ENCODE assay signal across 1 cellular context in the genomic region with DNA sequence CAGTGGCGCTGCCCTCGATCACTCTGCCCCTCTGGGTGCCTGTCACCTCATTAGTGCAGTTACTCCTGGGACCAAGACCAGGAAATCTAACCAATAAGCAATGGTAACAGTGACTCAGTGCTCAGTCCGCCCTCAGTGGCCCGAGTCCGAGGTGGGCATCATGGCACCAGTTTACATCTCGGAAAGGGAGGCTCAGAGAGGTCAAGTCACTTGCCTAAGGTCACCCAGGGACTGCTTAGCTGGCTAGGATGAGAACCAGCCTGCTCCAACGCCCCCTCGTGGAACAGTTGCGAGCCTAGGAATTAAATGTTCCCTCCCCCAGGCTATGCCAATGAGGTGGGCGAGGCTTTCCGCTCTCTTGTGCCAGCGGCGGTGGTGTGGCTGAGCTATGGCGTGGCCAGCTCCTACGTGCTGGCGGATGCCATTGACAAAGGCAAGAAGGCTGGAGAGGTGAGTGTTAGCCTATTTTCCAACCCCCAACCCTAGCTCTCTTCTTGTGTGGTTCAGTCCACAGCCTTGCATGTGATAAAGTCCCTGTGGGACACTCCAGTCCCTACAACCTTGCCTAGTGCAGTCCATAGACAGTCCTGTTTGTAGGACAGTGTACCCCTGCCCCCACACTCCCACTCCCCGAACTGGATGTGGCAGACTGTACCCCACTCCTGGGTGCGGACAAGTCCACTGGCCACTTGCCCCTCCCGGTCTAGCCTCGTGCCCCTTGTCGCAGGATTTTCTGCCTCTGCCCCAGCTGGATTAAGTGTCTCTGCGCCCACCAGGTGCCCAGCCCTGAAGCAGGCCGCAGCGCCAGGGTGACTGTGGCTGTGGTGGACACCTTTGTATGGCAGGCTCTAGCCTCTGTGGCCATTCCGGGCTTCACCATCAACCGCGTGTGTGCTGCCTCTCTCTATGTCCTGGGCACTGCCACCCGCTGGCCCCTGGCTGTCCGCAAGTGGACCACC.
A peak's percentile ranks its signal among the peaks of the same experiment; 100 is the strongest.
TF ChIP-seq lines count a peak whose summit lies in the region.

No MANE protein-coding gene starts in this region.

TF ChIP-seq in HCT116, 20 proteins besides CTCF, POLR2A, EP300 and RAD21:
- TF ChIP-seq POLR2AphosphoS5 (IDR thresholded peaks at IDR 0.05; ENCODE audit: low read depth, low read length), result peak; percentile 70
- TF ChIP-seq, protein P1, sequence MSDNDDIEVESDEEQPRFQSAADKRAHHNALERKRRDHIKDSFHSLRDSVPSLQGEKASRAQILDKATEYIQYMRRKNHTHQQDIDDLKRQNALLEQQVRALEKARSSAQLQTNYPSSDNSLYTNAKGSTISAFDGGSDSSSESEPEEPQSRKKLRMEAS (IDR thresholded peaks at IDR 0.05), result no peak
- TF ChIP-seq FOSL1 (IDR thresholded peaks at IDR 0.05; ENCODE audit: low read depth), result no peak
- TF ChIP-seq ZNF274 (IDR thresholded peaks at IDR 0.05; ENCODE audit: low read depth, low read length), result no peak
- TF ChIP-seq EZH2phosphoT487 (IDR thresholded peaks at IDR 0.05; ENCODE audit: borderline replicate concordance), result no peak
- TF ChIP-seq EZH2 (IDR thresholded peaks at IDR 0.05), result no peak
- TF ChIP-seq YY1 (IDR thresholded peaks at IDR 0.05; ENCODE audit: extremely low read depth, insufficient replicate concordance, low read depth, low read length), result no peak
